32 cellular contexts compared by ENCODE assay signal in the genomic region with DNA sequence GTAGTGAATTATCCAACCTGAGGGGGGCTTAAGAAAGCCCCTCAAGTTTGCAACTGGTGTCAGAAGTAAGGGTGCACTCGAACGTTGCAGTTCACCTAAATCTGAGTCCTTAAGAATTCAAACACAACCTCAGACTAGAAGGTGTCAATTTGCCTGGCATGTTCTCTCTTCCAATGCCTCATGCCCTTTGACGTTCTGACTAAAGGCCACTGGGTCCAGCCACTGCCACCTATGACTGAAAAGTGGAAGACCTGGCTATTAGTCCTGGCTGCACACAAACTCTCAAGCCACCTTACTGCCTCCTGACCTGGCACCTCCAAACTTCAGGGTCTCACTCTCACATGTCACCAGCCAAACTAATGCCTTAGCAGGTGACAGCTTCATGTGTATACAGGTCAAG. TPM values are rescaled to one million over a fixed set of nuclear protein-coding genes. Genes with fewer than 3 reads are reported as not detected.
"Had no signal": no experiment of that assay in that cellular context is flagged by ENCODE, and none has a peak within 500 bp of the region (broad histone marks: within the 10 kb centered on the region; RNA-seq: fewer than 3 reads in every experiment).

No MANE protein-coding gene starts in this region.

- H3K36me3 ChIP-seq: left lung, pancreas, prostate gland, sigmoid colon, stomach, thyroid gland, transverse colon, upper lobe of left lung had no signal

- H3K4me3 ChIP-seq: left lung, lung, pancreas, prostate gland, sigmoid colon, smooth muscle cell, stomach, testis, thyroid gland, transverse colon, upper lobe of left lung had no signal

- H3K4me3 Mint-ChIP-seq: mesothelial cell of epicardium; naive B cell; natural killer cell; stimulated activated naive B cell treated with anti-CD40 and anti-IgM and Interleukin-4, amounts not matched to agents 10 μg/mL and 1 μg/mL and 100 μg/mL, for 72 hours had no signal

- H3K4me2 ChIP-seq: smooth muscle cell had no signal

- H3K27ac Mint-ChIP-seq: mesothelial cell of epicardium; natural killer cell; stimulated activated naive B cell treated with anti-CD40 and anti-IgM and Interleukin-4, amounts not matched to agents 10 μg/mL and 1 μg/mL and 100 μg/mL, for 72 hours had no signal

- DNase-seq: head of caudate nucleus; hippocampal formation; kidney glomerular epithelial cell; left cardiac atrium; left lung; mesendoderm; naive B cell; natural killer cell; nucleus accumbens; pancreas; posterior cingulate gyrus; retina; right cardiac atrium; sigmoid colon; stimulated activated CD4-positive, alpha-beta T cell treated with anti-CD3 and anti-CD28 coated beads, Interleukin-1b, Interleukin-23, amount 100 ng/mL, for 48 hours; stimulated activated CD4-positive, alpha-beta T cell treated with anti-CD3 and anti-CD28 coated beads, Interleukin-2, amount 100 ng/mL, for 48 hours; stimulated activated CD4-positive, alpha-beta T cell treated with anti-CD3 and anti-CD28 coated beads, Interleukin-4, amount 100 ng/mL, for 4 hours; stimulated activated CD8-positive, alpha-beta memory T cell treated with anti-CD3 and anti-CD28 coated beads, Interleukin-4, amount 100 ng/mL, for 48 hours; stimulated activated naive B cell treated with anti-CD40 and anti-IgM and Interleukin-4, amounts not matched to agents 10 μg/mL and 1 μg/mL and 100 μg/mL, for 72 hours; stimulated activated naive CD8-positive, alpha-beta T cell treated with anti-CD3 and anti-CD28 coated beads, Interleukin-15, Interleukin-2, amounts not matched to agents 100 U/mL and 50 U/mL, for 24 hours; stomach; testis; thyroid gland; transverse colon; upper lobe of left lung had no signal

- ATAC-seq: left cardiac atrium; left lung; natural killer cell; pancreas; right cardiac atrium; stimulated activated naive B cell treated with anti-CD40 and anti-IgM and Interleukin-4, amounts not matched to agents 10 μg/mL and 1 μg/mL and 100 μg/mL, for 72 hours; stimulated activated naive CD8-positive, alpha-beta T cell treated with anti-CD3 and anti-CD28 coated beads, Interleukin-15, Interleukin-2, amounts not matched to agents 100 U/mL and 50 U/mL, for 24 hours had no signal

- H3K9me3 ChIP-seq: left lung, pancreas, prostate gland, sigmoid colon, stomach, testis, thyroid gland, transverse colon, upper lobe of left lung had no signal

- H3K4me1 ChIP-seq: pancreas, prostate gland had no signal

- H3K27ac ChIP-seq: left lung, pancreas, prostate gland, sigmoid colon, stomach, testis, transverse colon, upper lobe of left lung had no signal

- FAIRE-seq: keratinocyte, pancreas had no signal

- H3K36me3 Mint-ChIP-seq: natural killer cell; stimulated activated naive B cell treated with anti-CD40 and anti-IgM and Interleukin-4, amounts not matched to agents 10 μg/mL and 1 μg/mL and 100 μg/mL, for 72 hours had no signal

- H3K9me3 Mint-ChIP-seq: mesothelial cell of epicardium; naive B cell; natural killer cell; stimulated activated naive B cell treated with anti-CD40 and anti-IgM and Interleukin-4, amounts not matched to agents 10 μg/mL and 1 μg/mL and 100 μg/mL, for 72 hours had no signal

- H3K27me3 ChIP-seq: left lung, pancreas, sigmoid colon, stomach, testis, thyroid gland, transverse colon, upper lobe of left lung had no signal

RNA-seq across cellular contexts. Expression of a gene that starts 8.0 kb away (rescaled TPM):
- total RNA-seq: mononuclear cell had no signal
- polyA plus RNA-seq: neural cell, smooth muscle cell had no signal

RNA-seq across cellular contexts. Expression of a gene that starts 33.0 kb away (rescaled TPM):
- polyA plus RNA-seq: neural cell had no signal

RNA-seq across cellular contexts. Expression of a gene that starts 45.8 kb away (rescaled TPM):
- polyA plus RNA-seq: neural cell had no signal

RNA-seq across cellular contexts. Expression of a gene that starts 59.4 kb away (rescaled TPM):
- total RNA-seq: smooth muscle cell had no signal
- polyA plus RNA-seq: neural cell had no signal
